14 cellular contexts compared by ENCODE assay signal in genomic region chr5:167730121-167730520, GRCh38.
DNase-seq lines count a peak whose midpoint lies in the region; ATAC-seq and TF ChIP-seq lines count a peak whose summit lies in the region.
"Had no signal": no experiment of that assay in that cellular context is flagged by ENCODE, and none has a peak within 500 bp of the region (broad histone marks: within the 10 kb centered on the region; RNA-seq: fewer than 3 reads in every experiment).

No MANE protein-coding gene starts in this region.

- no peak overlapping the region for H3K4me3 Mint-ChIP-seq in WTC11
- H3K4me3 Mint-ChIP-seq: activated T-cell treated with anti-CD3 and anti-CD28 coated beads, Interleukin-2, amount 50 U/mL, for 4 hours; brain; stimulated activated naive B cell treated with anti-CD40 and anti-IgM and Interleukin-4, amounts not matched to agents 10 μg/mL and 1 μg/mL and 100 μg/mL, for 72 hours had no signal

- CTCF ChIA-PET in WTC11 (lab: Charles Lee) = interaction anchor here (1.0 kb wide), 1 partner anchor 318 kb away, joined by 4 read pairs; no protein-coding TSS in a partner anchor

- POLR2A ChIA-PET in WTC11 (lab: Charles Lee) = interaction anchor here (1.0 kb wide), 1 partner anchor 10 kb away, joined by 3 read pairs; no protein-coding TSS in a partner anchor

- H3K27ac Mint-ChIP-seq in WTC11 = no peak overlapping the region
- H3K27ac Mint-ChIP-seq: stimulated activated naive B cell treated with anti-CD40 and anti-IgM and Interleukin-4, amounts not matched to agents 10 μg/mL and 1 μg/mL and 100 μg/mL, for 72 hours had no signal

- H3K4me3 ChIP-seq in fibroblast of villous mesenchyme (ENCODE audit: low read depth, low read length) = no peak overlapping the region
- H3K4me3 ChIP-seq: left ventricle myocardium inferior had no signal

- H3K4me1 Mint-ChIP-seq in WTC11 = peaks cover 48% of the 10 kb centered on the region
- H3K4me1 Mint-ChIP-seq: stimulated activated naive B cell treated with anti-CD40 and anti-IgM and Interleukin-4, amounts not matched to agents 10 μg/mL and 1 μg/mL and 100 μg/mL, for 72 hours had no signal

- no peaks in the 10 kb centered on the region; the same call in 1 of the 2 replicates for H3K27me3 Mint-ChIP-seq in WTC11 (ENCODE audit: low read depth)
- H3K27me3 Mint-ChIP-seq: stimulated activated naive B cell treated with anti-CD40 and anti-IgM and Interleukin-4, amounts not matched to agents 10 μg/mL and 1 μg/mL and 100 μg/mL, for 72 hours had no signal

- TF ChIP-seq CTCF in fibroblast of villous mesenchyme (IDR thresholded peaks at IDR 0.05; ENCODE audit: insufficient read depth, low read depth, low read length) (no peak), WTC11 (IDR thresholded peaks at IDR 0.05) (no peak)

- H3K36me3 Mint-ChIP-seq in WTC11 = 0 out of 2 replicates have a peak, but pooled peaks cover 2% of the 10 kb centered on the region
- H3K36me3 Mint-ChIP-seq: brain; stimulated activated naive B cell treated with anti-CD40 and anti-IgM and Interleukin-4, amounts not matched to agents 10 μg/mL and 1 μg/mL and 100 μg/mL, for 72 hours had no signal

- no peak for ATAC-seq in WTC11
- ATAC-seq: activated T-cell treated with anti-CD3 and anti-CD28 coated beads, Interleukin-2, amount 50 U/mL, for 4 hours; stimulated activated naive B cell treated with anti-CD40 and anti-IgM and Interleukin-4, amounts not matched to agents 10 μg/mL and 1 μg/mL and 100 μg/mL, for 72 hours had no signal

- no peaks in the 10 kb centered on the region for H3K9me3 Mint-ChIP-seq in WTC11
- H3K9me3 Mint-ChIP-seq: activated T-cell treated with anti-CD3 and anti-CD28 coated beads, Interleukin-2, amount 50 U/mL, for 4 hours; brain; stimulated activated naive B cell treated with anti-CD40 and anti-IgM and Interleukin-4, amounts not matched to agents 10 μg/mL and 1 μg/mL and 100 μg/mL, for 72 hours had no signal

- DNase-seq in HCEC 1CT = peak; percentile 98
- peak; percentile 27 for DNase-seq in SW480 (ENCODE audit: low spot score)
- DNase-seq in fibroblast of villous mesenchyme (ENCODE audit: low read depth) = peak; percentile 86
- DNase-seq in superior temporal gyrus (ENCODE audit: extremely low spot score) = peak; percentile 57
- DNase-seq in putamen (ENCODE audit: low spot score) = no peak
- DNase-seq in WTC11 (ENCODE audit: low spot score) = no peak
- no peak for DNase-seq in Ammon's horn (ENCODE audit: low spot score)
- DNase-seq: activated CD4-positive, CD25-positive, alpha-beta regulatory T cell; activated T-cell treated with anti-CD3 and anti-CD28 coated beads, Interleukin-2, amount 50 U/mL, for 4 hours; left ventricle myocardium inferior; NCI-H524; stimulated activated CD4-positive, alpha-beta T cell treated with anti-CD3 and anti-CD28 coated beads, Interleukin-1b, Interleukin-23, amount 100 ng/mL, for 48 hours; stimulated activated naive B cell treated with anti-CD40 and anti-IgM and Interleukin-4, amounts not matched to agents 10 μg/mL and 1 μg/mL and 100 μg/mL, for 72 hours had no signal

TF ChIP-seq in WTC11, 78 proteins besides CTCF, POLR2A, EP300 and RAD21:
- TF ChIP-seq NFE2L1 (CRISPR knock-in tag; IDR thresholded peaks at IDR 0.05) (no peak), MLX (CRISPR knock-in tag; IDR thresholded peaks at IDR 0.05) (no peak), AR (CRISPR knock-in tag; IDR thresholded peaks at IDR 0.05) (no peak), FOXP4 (CRISPR knock-in tag; IDR thresholded peaks at IDR 0.05) (no peak), FOXK1 (CRISPR knock-in tag; IDR thresholded peaks at IDR 0.05) (no peak), ZNF219 (CRISPR knock-in tag; IDR thresholded peaks at IDR 0.05; ENCODE audit: borderline replicate concordance) (no peak), GTF2I (CRISPR knock-in tag; conservative IDR thresholded peaks at IDR 0.05) (no peak), HMGA2 (CRISPR knock-in tag; IDR thresholded peaks at IDR 0.05) (no peak), ZNF416 (CRISPR knock-in tag; IDR thresholded peaks at IDR 0.05) (no peak), ARID4B (CRISPR knock-in tag; IDR thresholded peaks at IDR 0.05; ENCODE audit: borderline replicate concordance) (no peak), SOX15 (CRISPR knock-in tag; IDR thresholded peaks at IDR 0.05) (no peak), JUN (CRISPR knock-in tag; IDR thresholded peaks at IDR 0.05) (no peak), ZNF121 (CRISPR knock-in tag; IDR thresholded peaks at IDR 0.05) (no peak), SMAD3 (CRISPR knock-in tag; IDR thresholded peaks at IDR 0.05; ENCODE audit: borderline replicate concordance) (no peak)

Comparison
In these comparisons a context has a peak if more than half of its experiments do, and no peak if none do; other contexts are left out.
1. DNase-seq: peak in HCEC 1CT (single experiment), SW480 (single experiment), fibroblast of villous mesenchyme (single experiment) and superior temporal gyrus (single experiment); none in putamen (single experiment), WTC11 (single experiment) and Ammon's horn (single experiment).